Comparison of ENCODE assay signal across 26 cellular contexts in the genomic region with DNA sequence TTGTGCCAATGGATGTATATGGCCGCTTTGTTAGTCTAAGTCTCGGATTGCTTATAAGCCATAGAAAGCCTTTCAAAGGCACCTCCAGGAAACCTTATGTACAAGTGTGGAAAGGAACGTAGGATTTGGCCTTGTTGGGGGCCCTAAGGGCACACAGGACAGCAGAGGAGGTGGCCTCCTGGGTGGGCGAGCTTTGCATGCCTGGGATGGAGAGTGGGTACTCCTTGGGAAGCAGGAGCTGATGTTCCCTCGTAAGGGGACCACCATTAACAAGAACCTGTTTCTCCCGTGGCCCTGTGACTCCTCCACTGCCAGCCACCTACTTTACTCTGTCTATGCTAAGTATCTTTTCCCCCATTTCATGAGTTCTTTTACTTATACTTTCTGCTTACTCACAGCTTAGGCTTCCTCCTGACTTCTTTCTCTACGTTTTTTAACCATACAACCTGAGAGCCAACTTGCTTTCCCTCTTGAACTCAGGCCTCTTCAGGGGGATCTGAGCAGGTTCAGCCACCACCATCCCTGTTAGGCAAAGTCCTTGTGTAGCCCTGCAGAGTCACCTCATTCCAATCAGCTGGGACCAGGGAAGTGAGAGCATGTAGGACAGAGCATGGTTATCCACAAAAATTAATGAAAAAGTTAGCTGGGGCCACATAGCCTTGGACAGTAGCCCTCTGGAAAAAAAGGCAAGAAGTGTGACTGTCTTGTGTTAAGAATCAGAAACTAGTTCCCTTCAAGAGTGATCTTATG.
"Had no signal": no experiment of that assay in that cellular context is flagged by ENCODE, and none has a peak within 500 bp of the region (broad histone marks: within the 10 kb centered on the region; RNA-seq: fewer than 3 reads in every experiment).

No MANE protein-coding gene starts in this region.

- ATAC-seq: esophagus mucosa; gastrocnemius medialis; left colon; mucosa of descending colon; natural killer cell treated with Interleukin-12 subunit alpha and Interleukin-12 subunit beta and Interleukin-15 and Interleukin-18, amount 100 ng/mL, for 72 hours; pancreas; sciatic nerve; stimulated activated naive CD8-positive, alpha-beta T cell treated with anti-CD3 and anti-CD28 coated beads, Interleukin-15, amount 100 ng/mL, for 72 hours had no signal

- H3K36me3 ChIP-seq: gastrocnemius medialis, neutrophil, pancreas, suprapubic skin, transverse colon, vagina had no signal

- H3K27me3 ChIP-seq: gastrocnemius medialis, neutrophil, suprapubic skin, transverse colon, vagina had no signal

- H3K27ac ChIP-seq: epithelial cell of prostate, gastrocnemius medialis, neutrophil, pancreas, suprapubic skin, transverse colon, vagina had no signal

- H3K4me1 ChIP-seq: gastrocnemius medialis, pancreas, suprapubic skin, transverse colon, vagina had no signal

- H3K9me3 ChIP-seq: gastrocnemius medialis, mucosa of descending colon, neutrophil, pancreas, suprapubic skin, transverse colon, vagina had no signal

- DNase-seq: cortex of kidney; foreskin fibroblast; gastrocnemius medialis; head of caudate nucleus; hippocampal formation; left colon; mucosa of descending colon; naive B cell; pancreas; retina; stimulated activated CD4-positive, alpha-beta T cell treated with anti-CD3 and anti-CD28 coated beads, Interleukin-12 subunit alpha, Interleukin-12 subunit beta, amount 100 ng/mL, for 4 hours; stimulated activated CD4-positive, alpha-beta T cell treated with anti-CD3 and anti-CD28 coated beads, Interleukin-1b, Interleukin-23, amount 100 ng/mL, for 48 hours; stimulated activated CD4-positive, alpha-beta T cell treated with anti-CD3 and anti-CD28 coated beads, Interleukin-4, amount 100 ng/mL, for 1 hour; stimulated activated CD8-positive, alpha-beta memory T cell treated with anti-CD3 and anti-CD28 coated beads, Interleukin-4, amount 100 ng/mL, for 48 hours; stimulated activated naive CD4-positive, alpha-beta T cell; stimulated activated naive CD8-positive, alpha-beta T cell treated with anti-CD3 and anti-CD28 coated beads, Interleukin-15, amount 100 ng/mL, for 72 hours; transverse colon had no signal

- H3K4me3 ChIP-seq: gastrocnemius medialis, lung, mucosa of descending colon, pancreas, smooth muscle cell, suprapubic skin, transverse colon, vagina had no signal
